8 cellular contexts compared by ENCODE assay signal in genomic region chr19:43950834-43951626, GRCh38. TPM values are rescaled to one million over a fixed set of nuclear protein-coding genes. Genes with fewer than 3 reads are reported as not detected.
DNase-seq lines count a peak whose midpoint lies in the region; ATAC-seq and TF ChIP-seq lines count a peak whose summit lies in the region.

ZNF221 (plus strand) TSS chr19:43951228; CDS start chr19:43962727, 11,499 bp downstream.

- peak within 1 kb of the TSS; percentile 65 for H3K4me2 ChIP-seq in DOHH2 (ENCODE audit: low read length)

- no peaks in the 10 kb centered on the region for H3F3A ChIP-seq in DOHH2 (ENCODE audit: control insufficient read depth, insufficient read depth)

- no peak for TF ChIP-seq CTCF in DOHH2 (IDR thresholded peaks at IDR 0.05; ENCODE audit: low read depth, low read length, poor library complexity, severe bottlenecking)
- peak; percentile 29; the same call in 1 of the 2 replicates for TF ChIP-seq CTCF in LNCAP (IDR thresholded peaks at IDR 0.05)
- peak; percentile 55 for TF ChIP-seq CTCF in RWPE2 (IDR thresholded peaks at IDR 0.05; ENCODE audit: poor library complexity, severe bottlenecking)
- TF ChIP-seq CTCF in gastroesophageal sphincter (IDR thresholded peaks at IDR 0.05), result peak in 3 of 4 experiments; percentile 54 to 63 (median 59)

- DNase-seq in RWPE2 (ENCODE audit: low spot score) (peak; percentile 85), substantia nigra (lab: John Stamatoyannopoulos, UW) (peak in 48 of 49 donors; percentile 38 to 90 (median 80))
- peak; percentile 71 for DNase-seq in activated naive CD4-positive, alpha-beta T cell treated with anti-CD3 and anti-CD28 coated beads, Interleukin-2, amount 10 ng/mL, durations not matched to agents 7 days and 5 days

- peak within 1 kb of the TSS; percentile 94 for H3K4me3 Mint-ChIP-seq in activated naive CD4-positive, alpha-beta T cell treated with anti-CD3 and anti-CD28 coated beads, Interleukin-2, amount 10 ng/mL, durations not matched to agents 7 days and 5 days

- H2AFZ ChIP-seq in neuron (ENCODE audit: low read depth, low read length), result peak within 1 kb of the TSS; percentile 84

- no peaks in the 10 kb centered on the region for H3K79me2 ChIP-seq in DOHH2 (ENCODE audit: control insufficient read depth, low read length)

- 0 to 1% methylated on average over 7 to 22 of the region's 40 CpGs for WGBS in gastroesophageal sphincter (ENCODE audit: low coverage in 1 of 2), 2 donors

- CTCF ChIA-PET in activated naive CD4-positive, alpha-beta T cell treated with anti-CD3 and anti-CD28 coated beads, Interleukin-2, amount 10 ng/mL, durations not matched to agents 7 days and 5 days (lab: Charles Lee), result no interaction called here

- 0 out of 2 replicates have a peak, but pooled peaks cover 3% of the 10 kb centered on the region for H3K4me1 ChIP-seq in DOHH2 (ENCODE audit: control insufficient read depth, low read length)
- H3K4me1 ChIP-seq in RWPE2 (ENCODE audit: insufficient read depth, poor library complexity, severe bottlenecking), result no peaks in the 10 kb centered on the region
- peaks cover 0 to 7% (median 0%) of the 10 kb centered on the region in 3 donors for H3K4me1 ChIP-seq in gastroesophageal sphincter
- peaks cover 4% of the 10 kb centered on the region for H3K4me1 ChIP-seq in neuron (ENCODE audit: insufficient read depth, low read length)

- no peaks in the 10 kb centered on the region for H3K36me3 ChIP-seq in DOHH2 (ENCODE audit: control insufficient read depth, low read length)
- no peaks in the 10 kb centered on the region for H3K36me3 ChIP-seq in RWPE2 (ENCODE audit: low read depth)
- H3K36me3 ChIP-seq in gastroesophageal sphincter, result peaks cover 0 to 33% of the 10 kb centered on the region in 2 donors
- peaks cover 12% of the 10 kb centered on the region for H3K36me3 ChIP-seq in neuron (ENCODE audit: insufficient read depth, low read length)

- H3K27ac ChIP-seq in DOHH2 (ENCODE audit: low read depth, low read length), result no peak within 1 kb of the TSS
- H3K27ac ChIP-seq in RWPE2 (ENCODE audit: poor library complexity, severe bottlenecking), result no peak within 1 kb of the TSS
- peak within 1 kb of the TSS; percentile 55 to 88 (median 79) for H3K27ac ChIP-seq in gastroesophageal sphincter
- H3K27ac ChIP-seq in substantia nigra (ENCODE audit: low read depth, low read length, poor library complexity, severe bottlenecking), result peak within 1 kb of the TSS; percentile 71

- H3K27me3 ChIP-seq in DOHH2 (ENCODE audit: control insufficient read depth, low read length), result no peaks in the 10 kb centered on the region
- no peaks in the 10 kb centered on the region for H3K27me3 ChIP-seq in RWPE2 (ENCODE audit: insufficient read depth, poor library complexity, severe bottlenecking)
- H3K27me3 ChIP-seq in gastroesophageal sphincter, result peaks cover 12% of the 10 kb centered on the region
- no peaks in the 10 kb centered on the region for H3K27me3 ChIP-seq in neuron (ENCODE audit: insufficient read depth, low read length)

- H3K9me3 ChIP-seq in DOHH2 (ENCODE audit: control insufficient read depth, insufficient read depth, low read length) (peaks cover 33% of the 10 kb centered on the region; the same call in 1 of the 2 replicates), RWPE2 (ENCODE audit: severe bottlenecking) (peaks cover 6% of the 10 kb centered on the region), gastroesophageal sphincter (peaks cover 0 to 56% (median 0%) of the 10 kb centered on the region in 3 donors), neuron (ENCODE audit: low read length) (peaks cover 31% of the 10 kb centered on the region)

- peaks cover 46% of the 10 kb centered on the region for H3K9me3 Mint-ChIP-seq in activated naive CD4-positive, alpha-beta T cell treated with anti-CD3 and anti-CD28 coated beads, Interleukin-2, amount 10 ng/mL, durations not matched to agents 7 days and 5 days

- peaks cover 8% of the 10 kb centered on the region for H3K36me3 Mint-ChIP-seq in activated naive CD4-positive, alpha-beta T cell treated with anti-CD3 and anti-CD28 coated beads, Interleukin-2, amount 10 ng/mL, durations not matched to agents 7 days and 5 days

- peak; percentile 82 for ATAC-seq in GM21786 (IDR thresholded peaks at IDR 0.05; ENCODE audit: unreplicated experiment)
- peak; percentile 99 for ATAC-seq in RWPE2 (ENCODE audit: low read depth)
- peak; percentile 99 for ATAC-seq in gastroesophageal sphincter

- no peaks in the 10 kb centered on the region for H3K9me2 ChIP-seq in DOHH2 (replicated peaks; ENCODE audit: control insufficient read depth, low read length)

- peaks cover 10% of the 10 kb centered on the region for H3K27me3 Mint-ChIP-seq in activated naive CD4-positive, alpha-beta T cell treated with anti-CD3 and anti-CD28 coated beads, Interleukin-2, amount 10 ng/mL, durations not matched to agents 7 days and 5 days

- H3K4me1 Mint-ChIP-seq in activated naive CD4-positive, alpha-beta T cell treated with anti-CD3 and anti-CD28 coated beads, Interleukin-2, amount 10 ng/mL, durations not matched to agents 7 days and 5 days, result peaks cover 6% of the 10 kb centered on the region

- TF ChIP-seq EP300 in gastroesophageal sphincter (IDR thresholded peaks at IDR 0.05), result no peak

- no peaks in the 10 kb centered on the region for H4K20me1 ChIP-seq in DOHH2 (ENCODE audit: control insufficient read depth, insufficient read depth, low read depth, low read length)

- peak within 1 kb of the TSS; percentile 50 for H3K27ac Mint-ChIP-seq in activated naive CD4-positive, alpha-beta T cell treated with anti-CD3 and anti-CD28 coated beads, Interleukin-2, amount 10 ng/mL, durations not matched to agents 7 days and 5 days

- no peak for TF ChIP-seq POLR2A in gastroesophageal sphincter (IDR thresholded peaks at IDR 0.05)

- H3K4me3 ChIP-seq in DOHH2 (ENCODE audit: low read length) (peak within 1 kb of the TSS; percentile 72), RWPE2 (ENCODE audit: severe bottlenecking) (peak within 1 kb of the TSS; percentile 84), gastroesophageal sphincter (peak within 1 kb of the TSS; percentile 61 to 83), neuron (ENCODE audit: low read length) (peak within 1 kb of the TSS; percentile 61)

RNA-seq across cellular contexts. Expression of gene ZNF221, which starts in this region (rescaled TPM):
- 10 to 100 TPM in 1 of 4 donors, 1 to 10 TPM in 3; 4.2 to 14.3 (median 6.2) TPM for total RNA-seq in gastroesophageal sphincter

Comparison
In these comparisons a context has a peak if more than half of its experiments do, and no peak if none do; other contexts are left out.
1. H3K27ac ChIP-seq: peak in gastroesophageal sphincter (4 of 4) and substantia nigra (single experiment); none in DOHH2 (single experiment) and RWPE2 (single experiment).
2. Peak in every context shown above with its lines, with median percentiles within 50 percentile points of each other: H3K4me3 ChIP-seq, ATAC-seq and DNase-seq.